ENCODE assay signal across 1 cellular context in the genomic region with DNA sequence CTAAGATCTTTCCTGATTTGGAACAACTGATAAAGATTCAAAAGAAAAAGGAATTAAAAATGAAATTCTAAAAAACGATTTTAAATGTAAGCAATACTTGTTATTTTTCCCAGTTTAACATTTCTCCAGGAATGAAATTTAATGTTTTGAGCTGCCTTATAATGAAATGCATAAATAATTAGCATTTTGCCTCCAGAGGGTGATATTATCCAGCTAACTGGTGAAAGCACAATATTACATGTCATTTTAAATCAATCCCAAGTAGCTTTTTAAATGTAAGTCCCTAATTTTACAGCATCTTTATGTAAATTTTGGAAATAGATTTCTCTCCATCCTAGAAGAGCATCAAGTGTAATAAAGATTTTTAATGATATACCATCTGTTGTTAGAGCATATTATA.
TF ChIP-seq lines count a peak whose summit lies in the region.

No MANE protein-coding gene starts in this region.

TF ChIP-seq in liver, 16 proteins besides CTCF, POLR2A, EP300 and RAD21 (continued from another document):
- TF ChIP-seq, protein P1, sequence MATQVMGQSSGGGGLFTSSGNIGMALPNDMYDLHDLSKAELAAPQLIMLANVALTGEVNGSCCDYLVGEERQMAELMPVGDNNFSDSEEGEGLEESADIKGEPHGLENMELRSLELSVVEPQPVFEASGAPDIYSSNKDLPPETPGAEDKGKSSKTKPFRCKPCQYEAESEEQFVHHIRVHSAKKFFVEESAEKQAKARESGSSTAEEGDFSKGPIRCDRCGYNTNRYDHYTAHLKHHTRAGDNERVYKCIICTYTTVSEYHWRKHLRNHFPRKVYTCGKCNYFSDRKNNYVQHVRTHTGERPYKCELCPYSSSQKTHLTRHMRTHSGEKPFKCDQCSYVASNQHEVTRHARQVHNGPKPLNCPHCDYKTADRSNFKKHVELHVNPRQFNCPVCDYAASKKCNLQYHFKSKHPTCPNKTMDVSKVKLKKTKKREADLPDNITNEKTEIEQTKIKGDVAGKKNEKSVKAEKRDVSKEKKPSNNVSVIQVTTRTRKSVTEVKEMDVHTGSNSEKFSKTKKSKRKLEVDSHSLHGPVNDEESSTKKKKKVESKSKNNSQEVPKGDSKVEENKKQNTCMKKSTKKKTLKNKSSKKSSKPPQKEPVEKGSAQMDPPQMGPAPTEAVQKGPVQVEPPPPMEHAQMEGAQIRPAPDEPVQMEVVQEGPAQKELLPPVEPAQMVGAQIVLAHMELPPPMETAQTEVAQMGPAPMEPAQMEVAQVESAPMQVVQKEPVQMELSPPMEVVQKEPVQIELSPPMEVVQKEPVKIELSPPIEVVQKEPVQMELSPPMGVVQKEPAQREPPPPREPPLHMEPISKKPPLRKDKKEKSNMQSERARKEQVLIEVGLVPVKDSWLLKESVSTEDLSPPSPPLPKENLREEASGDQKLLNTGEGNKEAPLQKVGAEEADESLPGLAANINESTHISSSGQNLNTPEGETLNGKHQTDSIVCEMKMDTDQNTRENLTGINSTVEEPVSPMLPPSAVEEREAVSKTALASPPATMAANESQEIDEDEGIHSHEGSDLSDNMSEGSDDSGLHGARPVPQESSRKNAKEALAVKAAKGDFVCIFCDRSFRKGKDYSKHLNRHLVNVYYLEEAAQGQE (IDR thresholded peaks at IDR 0.05): no peak
- TF ChIP-seq TAF1 (conservative IDR thresholded peaks at IDR 0.05): no peak
- no peak for TF ChIP-seq EGR1 (IDR thresholded peaks at IDR 0.05; ENCODE audit: low read depth in 2 of 2)
- TF ChIP-seq, protein P2, sequence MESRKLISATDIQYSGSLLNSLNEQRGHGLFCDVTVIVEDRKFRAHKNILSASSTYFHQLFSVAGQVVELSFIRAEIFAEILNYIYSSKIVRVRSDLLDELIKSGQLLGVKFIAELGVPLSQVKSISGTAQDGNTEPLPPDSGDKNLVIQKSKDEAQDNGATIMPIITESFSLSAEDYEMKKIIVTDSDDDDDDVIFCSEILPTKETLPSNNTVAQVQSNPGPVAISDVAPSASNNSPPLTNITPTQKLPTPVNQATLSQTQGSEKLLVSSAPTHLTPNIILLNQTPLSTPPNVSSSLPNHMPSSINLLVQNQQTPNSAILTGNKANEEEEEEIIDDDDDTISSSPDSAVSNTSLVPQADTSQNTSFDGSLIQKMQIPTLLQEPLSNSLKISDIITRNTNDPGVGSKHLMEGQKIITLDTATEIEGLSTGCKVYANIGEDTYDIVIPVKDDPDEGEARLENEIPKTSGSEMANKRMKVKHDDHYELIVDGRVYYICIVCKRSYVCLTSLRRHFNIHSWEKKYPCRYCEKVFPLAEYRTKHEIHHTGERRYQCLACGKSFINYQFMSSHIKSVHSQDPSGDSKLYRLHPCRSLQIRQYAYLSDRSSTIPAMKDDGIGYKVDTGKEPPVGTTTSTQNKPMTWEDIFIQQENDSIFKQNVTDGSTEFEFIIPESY (IDR thresholded peaks at IDR 0.05): no peak
- TF ChIP-seq RXRA (IDR thresholded peaks at IDR 0.05): no peak
- TF ChIP-seq NR2F2 (IDR thresholded peaks at IDR 0.05): no peak
- TF ChIP-seq HNF4G (IDR thresholded peaks at IDR 0.05): no peak
- no peak for TF ChIP-seq JUND (IDR thresholded peaks at IDR 0.05)
- TF ChIP-seq, protein P3, sequence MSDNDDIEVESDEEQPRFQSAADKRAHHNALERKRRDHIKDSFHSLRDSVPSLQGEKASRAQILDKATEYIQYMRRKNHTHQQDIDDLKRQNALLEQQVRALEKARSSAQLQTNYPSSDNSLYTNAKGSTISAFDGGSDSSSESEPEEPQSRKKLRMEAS (IDR thresholded peaks at IDR 0.05): no peak
- TF ChIP-seq, protein P4, sequence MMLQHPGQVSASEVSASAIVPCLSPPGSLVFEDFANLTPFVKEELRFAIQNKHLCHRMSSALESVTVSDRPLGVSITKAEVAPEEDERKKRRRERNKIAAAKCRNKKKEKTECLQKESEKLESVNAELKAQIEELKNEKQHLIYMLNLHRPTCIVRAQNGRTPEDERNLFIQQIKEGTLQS (IDR thresholded peaks at IDR 0.05): no peak
